ENCODE assay signal across 12 cellular contexts in genomic region chr13:24223341-24224231, GRCh38.
DNase-seq lines count a peak whose midpoint lies in the region; ATAC-seq lines count a peak whose summit lies in the region.
"Had no signal": no experiment of that assay in that cellular context is flagged by ENCODE, and none has a peak within 500 bp of the region (broad histone marks: within the 10 kb centered on the region; RNA-seq: fewer than 3 reads in every experiment).

No MANE protein-coding gene starts in this region.

- intact Hi-C loops in left colon (cut with DNase I, micrococcal nuclease): loop anchor here in 1 of 2 donors (10.0 kb wide), 1 partner anchor 299 kb away; no protein-coding TSS in a partner anchor

- no peaks in the 10 kb centered on the region for H3K36me3 Mint-ChIP-seq in T-helper 2 cell treated with Interferon-gamma antibody and Interleukin-4, amounts not matched to agents 5 μg/mL and 100 μg/mL, for 36 hours (ENCODE audit: low read depth)
- no peaks in the 10 kb centered on the region for H3K36me3 Mint-ChIP-seq in activated naive CD8-positive, alpha-beta T cell treated with anti-CD3 and anti-CD28 coated beads, Interleukin-2, amount 10 ng/mL, durations not matched to agents 7 days and 5 days
- no peaks in the 10 kb centered on the region for H3K36me3 Mint-ChIP-seq in stimulated activated naive B cell treated with anti-CD40 and anti-IgM and Interleukin-4, amounts not matched to agents 10 μg/mL and 1 μg/mL and 100 μg/mL, for 72 hours

- H3K4me3 Mint-ChIP-seq in T-helper 2 cell treated with Interferon-gamma antibody and Interleukin-4, amounts not matched to agents 5 μg/mL and 100 μg/mL, for 36 hours: peak overlapping the region; percentile 18
- H3K4me3 Mint-ChIP-seq in activated naive CD8-positive, alpha-beta T cell treated with anti-CD3 and anti-CD28 coated beads, Interleukin-2, amount 10 ng/mL, durations not matched to agents 7 days and 5 days: peak overlapping the region; percentile 73
- peak overlapping the region; percentile 72 to 74 for H3K4me3 Mint-ChIP-seq in stimulated activated naive B cell treated with anti-CD40 and anti-IgM and Interleukin-4, amounts not matched to agents 10 μg/mL and 1 μg/mL and 100 μg/mL, for 72 hours

- H3K27me3 Mint-ChIP-seq in T-helper 2 cell treated with Interferon-gamma antibody and Interleukin-4, amounts not matched to agents 5 μg/mL and 100 μg/mL, for 36 hours (ENCODE audit: low read depth): no peaks in the 10 kb centered on the region
- H3K27me3 Mint-ChIP-seq in activated naive CD8-positive, alpha-beta T cell treated with anti-CD3 and anti-CD28 coated beads, Interleukin-2, amount 10 ng/mL, durations not matched to agents 7 days and 5 days: no peaks in the 10 kb centered on the region
- H3K27me3 Mint-ChIP-seq in stimulated activated naive B cell treated with anti-CD40 and anti-IgM and Interleukin-4, amounts not matched to agents 10 μg/mL and 1 μg/mL and 100 μg/mL, for 72 hours: no peaks in the 10 kb centered on the region

- no peak overlapping the region for H3K27ac Mint-ChIP-seq in T-helper 2 cell treated with Interferon-gamma antibody and Interleukin-4, amounts not matched to agents 5 μg/mL and 100 μg/mL, for 36 hours
- H3K27ac Mint-ChIP-seq in activated naive CD8-positive, alpha-beta T cell treated with anti-CD3 and anti-CD28 coated beads, Interleukin-2, amount 10 ng/mL, durations not matched to agents 7 days and 5 days: peak overlapping the region; percentile 81
- no peak overlapping the region for H3K27ac Mint-ChIP-seq in stimulated activated naive B cell treated with anti-CD40 and anti-IgM and Interleukin-4, amounts not matched to agents 10 μg/mL and 1 μg/mL and 100 μg/mL, for 72 hours

- POLR2A ChIA-PET in activated naive CD8-positive, alpha-beta T cell treated with anti-CD3 and anti-CD28 coated beads, Interleukin-2, amount 10 ng/mL, durations not matched to agents 7 days and 5 days (lab: Charles Lee): no interaction called here

- peaks cover 9% of the 10 kb centered on the region for H3K4me1 Mint-ChIP-seq in T-helper 2 cell treated with Interferon-gamma antibody and Interleukin-4, amounts not matched to agents 5 μg/mL and 100 μg/mL, for 36 hours (ENCODE audit: low read depth)
- H3K4me1 Mint-ChIP-seq in activated naive CD8-positive, alpha-beta T cell treated with anti-CD3 and anti-CD28 coated beads, Interleukin-2, amount 10 ng/mL, durations not matched to agents 7 days and 5 days: peaks cover 16% of the 10 kb centered on the region
- peaks cover 8 to 22% of the 10 kb centered on the region in 2 donors for H3K4me1 Mint-ChIP-seq in stimulated activated naive B cell treated with anti-CD40 and anti-IgM and Interleukin-4, amounts not matched to agents 10 μg/mL and 1 μg/mL and 100 μg/mL, for 72 hours

- ATAC-seq in GM21723 (IDR thresholded peaks at IDR 0.05; ENCODE audit: unreplicated experiment) (peak; percentile 63), GM21529 (IDR thresholded peaks at IDR 0.05; ENCODE audit: unreplicated experiment) (no peak), left colon (no peak)
- ATAC-seq in activated naive CD8-positive, alpha-beta T cell treated with anti-CD3 and anti-CD28 coated beads, Interleukin-2, amount 10 ng/mL, durations not matched to agents 7 days and 5 days (ENCODE audit: low read depth): peak; percentile 34
- ATAC-seq in stimulated activated naive B cell treated with anti-CD40 and anti-IgM and Interleukin-4, amounts not matched to agents 10 μg/mL and 1 μg/mL and 100 μg/mL, for 72 hours (replicated peaks): peak; percentile 56 to 63

- no peak for DNase-seq in T-helper 2 cell treated with Interferon-gamma antibody and Interleukin-4, amounts not matched to agents 5 μg/mL and 100 μg/mL, for 36 hours (ENCODE audit: low spot score)
- no peak for DNase-seq in T-helper 2 cell
- no peak for DNase-seq in activated naive CD8-positive, alpha-beta T cell treated with anti-CD3 and anti-CD28 coated beads, Interleukin-2, amount 10 ng/mL, durations not matched to agents 7 days and 5 days
- no peak for DNase-seq in stimulated activated naive B cell treated with anti-CD40 and anti-IgM and Interleukin-4, amounts not matched to agents 10 μg/mL and 1 μg/mL and 100 μg/mL, for 72 hours
- DNase-seq in activated gamma-delta T cell (lab: John Stamatoyannopoulos, UW): no peak
- DNase-seq in left colon: no peak
- DNase-seq: activated effector memory CD4-positive, alpha-beta T cell treated with Interleukin-2 at 50 U/mL for 16 hours; cortex of kidney; DND-41; NCI-H1048 had no signal

- no peaks in the 10 kb centered on the region for H3K9me3 Mint-ChIP-seq in T-helper 2 cell treated with Interferon-gamma antibody and Interleukin-4, amounts not matched to agents 5 μg/mL and 100 μg/mL, for 36 hours
- no peaks in the 10 kb centered on the region for H3K9me3 Mint-ChIP-seq in activated naive CD8-positive, alpha-beta T cell treated with anti-CD3 and anti-CD28 coated beads, Interleukin-2, amount 10 ng/mL, durations not matched to agents 7 days and 5 days
- no peaks in the 10 kb centered on the region for H3K9me3 Mint-ChIP-seq in stimulated activated naive B cell treated with anti-CD40 and anti-IgM and Interleukin-4, amounts not matched to agents 10 μg/mL and 1 μg/mL and 100 μg/mL, for 72 hours

Comparison
In these comparisons a context has a peak if more than half of its experiments do, and no peak if none do; other contexts are left out.
1. H3K4me3 Mint-ChIP-seq: peak in every context shown above with its lines; median percentile 73 in activated naive CD8-positive, alpha-beta T cell treated with anti-CD3 and anti-CD28 coated beads, Interleukin-2, amount 10 ng/mL, durations not matched to agents 7 days and 5 days; 73 in stimulated activated naive B cell treated with anti-CD40 and anti-IgM and Interleukin-4, amounts not matched to agents 10 μg/mL and 1 μg/mL and 100 μg/mL, for 72 hours; 18 in T-helper 2 cell treated with Interferon-gamma antibody and Interleukin-4, amounts not matched to agents 5 μg/mL and 100 μg/mL, for 36 hours.
2. ATAC-seq: peak in GM21723 (single experiment), activated naive CD8-positive, alpha-beta T cell treated with anti-CD3 and anti-CD28 coated beads, Interleukin-2, amount 10 ng/mL, durations not matched to agents 7 days and 5 days (single experiment) and stimulated activated naive B cell treated with anti-CD40 and anti-IgM and Interleukin-4, amounts not matched to agents 10 μg/mL and 1 μg/mL and 100 μg/mL, for 72 hours (2 of 2); none in GM21529 (single experiment) and left colon (single experiment).